8 cellular contexts compared by ENCODE assay signal in the genomic region with DNA sequence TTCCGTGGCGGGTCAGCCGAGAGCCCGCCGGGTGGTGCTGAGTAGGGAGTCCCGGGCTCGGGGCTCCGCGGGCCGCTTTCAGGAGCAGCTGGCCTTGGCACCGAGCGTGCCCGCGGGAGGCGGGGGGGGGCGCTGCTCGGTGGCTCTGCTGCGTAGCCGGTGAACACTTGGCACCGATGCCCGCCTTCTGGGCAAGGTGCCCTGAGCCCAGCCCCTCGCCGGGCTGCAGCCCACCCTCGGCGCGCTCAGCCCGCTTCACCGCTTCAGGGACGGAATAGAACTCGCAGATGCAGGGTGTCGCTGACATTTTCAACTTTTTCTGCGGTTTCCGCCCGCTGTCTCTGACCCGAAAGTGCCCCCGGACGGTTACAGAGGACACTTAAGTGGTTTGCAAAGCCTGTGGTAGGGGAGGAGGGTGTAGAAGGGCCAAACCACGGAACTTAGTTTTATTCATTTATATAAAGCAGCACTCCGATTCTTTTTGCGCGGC. TPM values are rescaled to one million over a fixed set of nuclear protein-coding genes. Genes with fewer than 3 reads are reported as not detected.
A peak's percentile ranks its signal among the peaks of the same experiment; 100 is the strongest.
DNase-seq lines count a peak whose midpoint lies in the region; ATAC-seq, FAIRE-seq and TF ChIP-seq lines count a peak whose summit lies in the region.

No MANE protein-coding gene starts in this region.

- WGBS in GM12878 (ENCODE audit: insufficient coverage, insufficient replicate concordance, low lambda C conversion rate, missing lambda C conversion rate), result under 1% methylated on average over 31 of the region's 41 CpGs

- no peak overlapping the region; the same call in 1 of the 2 replicates for H2AFZ ChIP-seq in GM12878 (ENCODE audit: control insufficient read depth, low read depth, low read length)

- H3K4me2 ChIP-seq in GM12878 (ENCODE audit: control insufficient read depth, insufficient read depth), result peak overlapping the region; percentile 77

- FAIRE-seq in GM12878 (lab: Jason Lieb, UNC), result no peak

- peak; percentile 65 to 77 for TF ChIP-seq EP300 in GM12878 (IDR thresholded peaks at IDR 0.05; ENCODE audit: borderline replicate concordance in 1 of 2, control insufficient read depth in 1 of 2, low read depth in 2 of 2, low read length in 2 of 2)

- TF ChIP-seq POLR2A in GM12878 (IDR thresholded peaks at IDR 0.05; ENCODE audit: low read depth, low read length), result no peak

- no peak overlapping the region for H3K27ac ChIP-seq in AG04450 (ENCODE audit: low read depth, low read length)
- H3K27ac ChIP-seq in GM12878 (ENCODE audit: control insufficient read depth, insufficient read depth), result peak overlapping the region; percentile 78
- no peak overlapping the region for H3K27ac ChIP-seq in WERI-Rb-1

- peak overlapping the region; percentile 55 for H3K4me3 ChIP-seq in AG04450 (ENCODE audit: low read depth, low read length)
- peak overlapping the region; percentile 72 for H3K4me3 ChIP-seq in GM12878
- H3K4me3 ChIP-seq in kidney epithelial cell (ENCODE audit: low read depth, low read length), result peak overlapping the region; percentile 52
- no peak overlapping the region for H3K4me3 ChIP-seq in WERI-Rb-1 (ENCODE audit: low read depth, low read length)

- H3K9ac ChIP-seq in GM12878 (ENCODE audit: control insufficient read depth, insufficient read depth, low read length), result peak overlapping the region; percentile 63

- DNase-seq in AG04450 (ENCODE audit: low read depth, low spot score) (no peak), SIG-M5 treated with dmso at 0.1 percent for 504 hours (lab: John Stamatoyannopoulos, UW; ENCODE audit: unreplicated experiment) (peak; percentile 80), GM12878 (ENCODE audit: low read depth, low spot score) (no peak), kidney epithelial cell (ENCODE audit: low read depth) (no peak), WERI-Rb-1 (no peak)
- peak; percentile 54 to 62 for DNase-seq in stimulated activated CD4-positive, alpha-beta T cell treated with anti-CD3 and anti-CD28 coated beads, Interleukin-2, amount 100 ng/mL, for 24 hours

- TF ChIP-seq RAD21 in GM12878 (IDR thresholded peaks at IDR 0.05; ENCODE audit: insufficient read depth, low read depth, low read length), result no peak

- POLR2A ChIA-PET in AG04450 (lab: Yijun Ruan, JAX), result no interaction called here
- POLR2A ChIA-PET in GM12878 (lab: Charles Lee), result interaction anchor here (0.6 to 1.1 kb wide), 2 partner anchors 10 to 100 kb away, joined by 3 to 6 read pairs; no protein-coding TSS in a partner anchor

- CTCF ChIA-PET in AG04450 (lab: Charles Lee) (interaction anchor here (0.7 to 2.1 kb wide), 6 partner anchors 10 to 488 kb away, joined by 3 to 9 read pairs (median 4); no protein-coding TSS in a partner anchor), GM12878 (lab: Yijun Ruan, JAX) (interaction anchor here (0.6 to 8.6 kb wide), 11 partner anchors 13 to 177 kb away, joined by 3 to 96 read pairs (median 6); no protein-coding TSS in a partner anchor)

- intact Hi-C loops in GM12878 (cut with micrococcal nuclease; ENCODE audit: unreplicated experiment), result loop anchor here (1.0 to 10.0 kb wide), 6 partner anchors 22 to 774 kb away; partner anchors contain the start of genes CPEB2, FAM200B and FBXL5

- SMC1A ChIA-PET in GM12878 (lab: Charles Lee; ENCODE audit: uncharacterized antibody, unreplicated experiment), result interaction anchor here (0.8 to 5.7 kb wide), 9 partner anchors 8 to 105 kb away, joined by 3 to 31 read pairs (median 8); no protein-coding TSS in a partner anchor

- peaks cover 48% of the 10 kb centered on the region for H3K27me3 ChIP-seq in AG04450 (ENCODE audit: control insufficient read depth, insufficient read depth, low read length)
- peaks cover 0 to 3% of the 10 kb centered on the region in 2 experiments; a peak in 1 of 4 replicates for H3K27me3 ChIP-seq in GM12878 (replicated peaks in 1 of 2; ENCODE audit: control insufficient read depth in 2 of 2, insufficient read depth in 2 of 2, low read length in 1 of 2)
- H3K27me3 ChIP-seq in kidney epithelial cell (ENCODE audit: control insufficient read depth, insufficient read depth, low read length), result peaks cover 8% of the 10 kb centered on the region
- H3K27me3 ChIP-seq in WERI-Rb-1 (ENCODE audit: insufficient read depth, low read depth, severe bottlenecking), result no peaks in the 10 kb centered on the region

- no peaks in the 10 kb centered on the region for H3K36me3 ChIP-seq in GM12878 (ENCODE audit: control insufficient read depth in 2 of 2, insufficient read depth in 2 of 2, low read length in 1 of 2)
- no peaks in the 10 kb centered on the region for H3K36me3 ChIP-seq in kidney epithelial cell (ENCODE audit: control insufficient read depth, insufficient read depth, low read length)
- no peaks in the 10 kb centered on the region for H3K36me3 ChIP-seq in WERI-Rb-1

- H3K4me1 ChIP-seq in GM12878 (ENCODE audit: control insufficient read depth, insufficient read depth, low read length), result peaks cover 37% of the 10 kb centered on the region

- in situ Hi-C loops in GM12878 (cut with MboI), result no loop called here

- H3K79me2 ChIP-seq in GM12878 (ENCODE audit: control insufficient read depth, insufficient read depth, low read length), result no peaks in the 10 kb centered on the region; the same call in 1 of the 2 replicates

- H3K9me3 ChIP-seq in AG04450 (ENCODE audit: control insufficient read depth, insufficient read depth, low read length), result no peaks in the 10 kb centered on the region
- H3K9me3 ChIP-seq in GM12878 (replicated peaks; ENCODE audit: control insufficient read depth, insufficient read depth, low read length), result no peaks in the 10 kb centered on the region
- no peaks in the 10 kb centered on the region for H3K9me3 ChIP-seq in WERI-Rb-1 (ENCODE audit: severe bottlenecking)

- RAD21 ChIA-PET in GM12878 (lab: Charles Lee; ENCODE audit: unreplicated experiment), result interaction anchor here (0.6 to 5.3 kb wide), 7 partner anchors 9 to 46 kb away, joined by 3 to 30 read pairs (median 9); no protein-coding TSS in a partner anchor

- ATAC-seq in GM18858 (IDR thresholded peaks at IDR 0.05; ENCODE audit: unreplicated experiment) (peak; percentile 48), HG03060 (IDR thresholded peaks at IDR 0.05; ENCODE audit: low read depth, unreplicated experiment) (peak; percentile 38), GM12878 (peak; percentile 78)

- TF ChIP-seq CTCF in AG04450 (IDR thresholded peaks at IDR 0.05; ENCODE audit: low read depth, low read length) (no peak), GM12878 (IDR thresholded peaks at IDR 0.05 in 2 of 3, conservative IDR thresholded peaks at IDR 0.05 in 1 of 3; ENCODE audit: control insufficient read depth in 2 of 3, extremely low read depth in 1 of 3, insufficient read depth in 1 of 3, low read depth in 3 of 3, low read length in 3 of 3) (0 out of 6 replicates have a peak, but pooled peaks of 2 of the 3 experiments have one; percentile 7 to 15), kidney epithelial cell (IDR thresholded peaks at IDR 0.05; ENCODE audit: insufficient read depth, low read length, poor library complexity, severe bottlenecking) (no peak), WERI-Rb-1 (IDR thresholded peaks at IDR 0.05; ENCODE audit: low read depth, low read length) (no peak)

- H4K20me1 ChIP-seq in GM12878 (ENCODE audit: control insufficient read depth, insufficient read depth), result no peaks in the 10 kb centered on the region

- no TSS peak for BruUV-seq in GM12878 (replicated peaks; lab: Mats Ljungman, UMichigan)

TF ChIP-seq in GM12878, 131 proteins besides CTCF, POLR2A, EP300 and RAD21 (continues in another document):
- TF ChIP-seq RCOR1 (conservative IDR thresholded peaks at IDR 0.05; ENCODE audit: low read depth, low read length) (no peak), PAX8 (IDR thresholded peaks at IDR 0.05) (no peak), PKNOX1 (IDR thresholded peaks at IDR 0.05) (no peak), TAF1 (IDR thresholded peaks at IDR 0.05; ENCODE audit: borderline replicate concordance, low read depth, low read length) (no peak), CHD1 (IDR thresholded peaks at IDR 0.05; ENCODE audit: low read depth, low read length) (no peak), STAT1 (conservative IDR thresholded peaks at IDR 0.05) (no peak), MTA2 (IDR thresholded peaks at IDR 0.05; ENCODE audit: low read depth) (0 out of 2 replicates have a peak, but pooled peaks have one; percentile 51), CREB1 (IDR thresholded peaks at IDR 0.05; ENCODE audit: low read depth) (peak; percentile 19; the same call in 1 of the 2 replicates), CBFB (IDR thresholded peaks at IDR 0.05; ENCODE audit: low read depth) (peak; percentile 89; the same call in 1 of the 2 replicates), CBX5 (IDR thresholded peaks at IDR 0.05; ENCODE audit: low read depth) (0 out of 2 replicates have a peak, but pooled peaks have one; percentile 36)

RNA-seq across cellular contexts. Expression of gene CD38, which starts 0.7 kb away (rescaled TPM):
- polyA plus RNA-seq in AG04450 (2011; rRNA removed) (0.02 TPM in 1 of 2 replicates, not detected in the other), GM12878 (2011; rRNA removed) (38.3 and 39.8 TPM in 2 replicates), GM12878 (2014; fragmentation: Illumina TruSeq; extraction: Trizol) (12.4 and 20.4 TPM in 2 replicates), GM12878 (2014; fragmentation: Nextera tagmentation; extraction: Ambion mirVana) (1 to 10 TPM; 3.5 to 4.8 TPM), GM12878 (2014; rRNA removed) (11.9 and 13.0 TPM in 2 replicates), GM12878 (2016; fragmentation: Nextera tagmentation; extraction: Ambion mirVana) (10 to 100 TPM; 16.0 to 19.4 TPM)
- 0.09 TPM in 1 of 2 replicates, not detected in the other for polyA minus RNA-seq in AG04450 (2011; rRNA and poly(A)+ RNA removed)
- total RNA-seq in GM12878 (2013; cell fraction: nucleolus; rRNA removed), result 191 and 195 TPM in 2 replicates
- total RNA-seq in GM12878 (2014; rRNA removed) (9.0 and 13.0 TPM in 2 replicates), GM12878 (2014; rRNA removed; fragmentation: Illumina TruSeq; extraction: Trizol) (11.9 TPM in 2 replicates), GM12878 (2021) (18.0 and 19.0 TPM in 2 replicates), kidney epithelial cell (0.04 TPM in 1 of 2 replicates, not detected in the other)
- 40.1 TPM for polyA plus RNA-seq in GM12878 (2011; ENCODE audit: low read depth)
- polyA plus RNA-seq in GM12878 (2011; cell fraction: cytosol; rRNA removed), result 21.4 and 21.9 TPM in 2 replicates
- polyA plus RNA-seq in GM12878 (2011; cell fraction: nucleus; rRNA removed), result 50.6 and 53.0 TPM in 2 replicates
- 10.8 and 20.0 TPM in 2 replicates for polyA plus RNA-seq in GM12878 (2012)
- 37.9 and 44.6 TPM in 2 replicates for polyA minus RNA-seq in GM12878 (2011; rRNA and poly(A)+ RNA removed)
- 8.8 and 10.8 TPM in 2 replicates for polyA minus RNA-seq in GM12878 (2011; cell fraction: cytosol; rRNA and poly(A)+ RNA removed)
- polyA minus RNA-seq in GM12878 (2011; cell fraction: nucleus; rRNA and poly(A)+ RNA removed), result 51.5 and 69.2 TPM in 2 replicates

Comparison
In these comparisons a context has a peak if more than half of its experiments do, and no peak if none do; other contexts are left out.
1. DNase-seq: peak in SIG-M5 treated with dmso at 0.1 percent for 504 hours (single experiment) and stimulated activated CD4-positive, alpha-beta T cell treated with anti-CD3 and anti-CD28 coated beads, Interleukin-2, amount 100 ng/mL, for 24 hours (2 of 2); none in AG04450 (single experiment), GM12878 (single experiment), kidney epithelial cell (single experiment) and WERI-Rb-1 (single experiment).
2. CTCF ChIP-seq: peak in GM12878 (2 of 3); none in AG04450 (single experiment), kidney epithelial cell (single experiment) and WERI-Rb-1 (single experiment).
3. Peak in every context shown above with its lines, with median percentiles within 50 percentile points of each other: ATAC-seq.